Comparison of ENCODE assay signal across 8 cellular contexts in genomic region chr1:15345711-15346355, GRCh38.
A peak's percentile ranks its signal among the peaks of the same experiment; 100 is the strongest.
DNase-seq lines count a peak whose midpoint lies in the region; ATAC-seq and TF ChIP-seq lines count a peak whose summit lies in the region.

No MANE protein-coding gene starts in this region.

- no peak overlapping the region for H3K27ac Mint-ChIP-seq in H9

- DNase-seq in GM12864 (ENCODE audit: low read depth), result peak; percentile 22
- DNase-seq in NOMO-1 treated with DMSO at 0.1 percent for 48 hours (lab: John Stamatoyannopoulos, UW; ENCODE audit: unreplicated experiment), result peak; percentile 88
- peak; percentile 47 for DNase-seq in activated T-helper 1 cell treated with Interleukin-2 at 50 U/mL for 16 hours (ENCODE audit: low read depth)
- DNase-seq in lung (ENCODE audit: low spot score), result peak; percentile 59
- peak; percentile 44 for DNase-seq in testis
- no peak for DNase-seq in H9
- no peak for DNase-seq in NCI-H187 treated with DMSO at 0.1 percent for 48 hours (lab: John Stamatoyannopoulos, UW)
- no peak for DNase-seq in GM19240 (ENCODE audit: insufficient read length, low spot score)

- H4K8ac ChIP-seq in H9 (replicated peaks; ENCODE audit: insufficient read length, low read depth, low read length), result no peak overlapping the region

- H4K5ac ChIP-seq in H9 (ENCODE audit: insufficient read length, low read depth, low read length), result no peak overlapping the region

- no peak overlapping the region for H2BK120ac ChIP-seq in H9 (ENCODE audit: low read depth, low read length, poor library complexity, severe bottlenecking)

- no peaks in the 10 kb centered on the region for H3K79me1 ChIP-seq in H9 (ENCODE audit: insufficient read depth, low read depth, low read length, poor library complexity, severe bottlenecking)

- H2BK20ac ChIP-seq in H9 (ENCODE audit: low read depth, low read length, poor library complexity, severe bottlenecking), result no peak overlapping the region

- H3K27ac ChIP-seq in lung (ENCODE audit: low read depth in 1 of 2, low read length in 1 of 2) (no peak overlapping the region), testis (no peak overlapping the region), H9 (ENCODE audit: insufficient read length, low read depth, low read length) (no peak overlapping the region)

- H3K9ac ChIP-seq in H9 (ENCODE audit: extremely low read depth, insufficient read length, low read length), result no peak overlapping the region

- H2BK12ac ChIP-seq in H9 (ENCODE audit: insufficient read length, low read depth, low read length), result no peak overlapping the region

- H2AK5ac ChIP-seq in H9 (ENCODE audit: insufficient read length, low read length), result no peak overlapping the region

- no peaks in the 10 kb centered on the region for H3K23me2 ChIP-seq in H9 (ENCODE audit: insufficient read length, low read depth, low read length, poor library complexity, severe bottlenecking)

- no peak overlapping the region for H3K56ac ChIP-seq in H9 (ENCODE audit: insufficient read length, low read depth, low read length)

- no peak overlapping the region for H3K4ac ChIP-seq in H9 (ENCODE audit: low read depth, low read length)

- H4K20me1 ChIP-seq in H9 (ENCODE audit: control insufficient read depth, insufficient read depth, insufficient read length), result no peaks in the 10 kb centered on the region

- no peak for TF ChIP-seq CTCF in GM12864 (IDR thresholded peaks at IDR 0.05; ENCODE audit: low read depth, low read length, missing control alignments)
- no peak for TF ChIP-seq CTCF in lung (IDR thresholded peaks at IDR 0.05; ENCODE audit: control extremely low read depth, extremely low read depth)
- TF ChIP-seq CTCF in testis (IDR thresholded peaks at IDR 0.05), result no peak
- no peak for TF ChIP-seq CTCF in H9 (conservative IDR thresholded peaks at IDR 0.05)

- no peak overlapping the region for H2BK15ac ChIP-seq in H9 (ENCODE audit: low read depth, low read length)

- peaks cover 22% of the 10 kb centered on the region for H3K27me3 Mint-ChIP-seq in H9 (ENCODE audit: low read depth)

- H3K4me3 Mint-ChIP-seq in H9, result no peak overlapping the region

- H3K36me3 ChIP-seq in lung (ENCODE audit: control insufficient read depth in 2 of 2, insufficient read depth in 2 of 2, low read length in 2 of 2) (no peaks in the 10 kb centered on the region), testis (ENCODE audit: low read depth, missing control alignments) (no peaks in the 10 kb centered on the region)

- peaks cover 11 to 15% of the 10 kb centered on the region in 2 experiments; a peak in 3 of 4 replicates for H3K4me1 Mint-ChIP-seq in H9

- no peaks in the 10 kb centered on the region for H3K9me3 ChIP-seq in lung (ENCODE audit: control insufficient read depth in 2 of 2, insufficient read depth in 1 of 2, low read length in 1 of 2)
- no peaks in the 10 kb centered on the region for H3K9me3 ChIP-seq in testis
- H3K9me3 ChIP-seq in H9 (ENCODE audit: control insufficient read depth, low read depth, low read length), result no peaks in the 10 kb centered on the region

- no peaks in the 10 kb centered on the region for H3K9me3 Mint-ChIP-seq in H9

- H3K4me1 ChIP-seq in lung (ENCODE audit: control insufficient read depth in 2 of 2, insufficient read depth in 2 of 2, low read length in 2 of 2), result peaks cover 0 to 4% of the 10 kb centered on the region in 2 donors
- H3K4me1 ChIP-seq in testis, result peaks cover 4% of the 10 kb centered on the region
- no peaks in the 10 kb centered on the region for H3K4me1 ChIP-seq in H9 (ENCODE audit: insufficient read depth, low read length)

- no peak overlapping the region for H2BK5ac ChIP-seq in H9 (ENCODE audit: insufficient read length, low read length)

- intact Hi-C loops in testis (cut with DNase I; ENCODE audit: low total_unique reads), result no loop called here

- no peak overlapping the region for H3K23ac ChIP-seq in H9 (ENCODE audit: insufficient read length, low read depth, low read length)

- no peak overlapping the region for H3K4me3 ChIP-seq in GM12864 (ENCODE audit: low read depth, low read length)
- no peak overlapping the region for H3K4me3 ChIP-seq in lung
- H3K4me3 ChIP-seq in testis, result no peak overlapping the region

- no peak overlapping the region for H3K18ac ChIP-seq in H9 (ENCODE audit: insufficient read length, low read depth, low read length)

- 64 to 71% methylated on average over 17 of the region's 17 CpGs for WGBS in lung, 2 donors
- 87 to 92% methylated on average over 17 of the region's 17 CpGs for WGBS in testis, 2 donors
- no CpG with 5 or more reads among the region's 17 CpGs for WGBS in H9 (ENCODE audit: extremely low coverage, insufficient read length, low lambda C conversion rate)

- no peak overlapping the region for H4K91ac ChIP-seq in H9 (ENCODE audit: insufficient read length, low read depth, low read length)

- H2AFZ ChIP-seq in H9 (ENCODE audit: low read length), result no peak overlapping the region

- no peaks in the 10 kb centered on the region for H3K36me3 Mint-ChIP-seq in H9 (ENCODE audit: insufficient read depth in 1 of 3, low read depth in 3 of 3)

- no peaks in the 10 kb centered on the region for H3K79me2 ChIP-seq in H9 (ENCODE audit: insufficient read depth, low read length)

- no peak overlapping the region for H3K14ac ChIP-seq in H9 (ENCODE audit: insufficient read depth, low read length)

- no peak for TF ChIP-seq POLR2A in testis (IDR thresholded peaks at IDR 0.05)

- H3K27me3 ChIP-seq in lung (ENCODE audit: control insufficient read depth, insufficient read depth) (no peaks in the 10 kb centered on the region), testis (no peaks in the 10 kb centered on the region), H9 (ENCODE audit: insufficient read depth, low read length) (no peaks in the 10 kb centered on the region)

- no peak overlapping the region for H3T11ph ChIP-seq in H9 (ENCODE audit: low read length)

- ATAC-seq in lung (ENCODE audit: insufficient read depth, low FRiP score), result peak; percentile 31

- H3K4me2 ChIP-seq in H9 (ENCODE audit: insufficient read depth, insufficient read length, low read length), result no peak overlapping the region

Comparison
In these comparisons a context has a peak if more than half of its experiments do, and no peak if none do; other contexts are left out.
1. DNase-seq: peak in GM12864 (single experiment), NOMO-1 treated with DMSO at 0.1 percent for 48 hours (single experiment), activated T-helper 1 cell treated with Interleukin-2 at 50 U/mL for 16 hours (single experiment), lung (single experiment) and testis (single experiment); none in H9 (single experiment), NCI-H187 treated with DMSO at 0.1 percent for 48 hours (single experiment) and GM19240 (single experiment).